Comparison of ENCODE assay signal across 34 cellular contexts in genomic region chr13:45778897-45779296, GRCh38.
"Had no signal": no experiment of that assay in that cellular context is flagged by ENCODE, and none has a peak within 500 bp of the region (broad histone marks: within the 10 kb centered on the region; RNA-seq: fewer than 3 reads in every experiment).

No MANE protein-coding gene starts in this region.

- DNase-seq: Karpas-422, Kasumi-1, MG63, MM.1S, MV-4-11, NCI-H1048, NCI-H1092, NCI-H1092 treated with DMSO at 0.1 percent for 48 hours, NCI-H1105, NCI-H1105 treated with DMSO at 0.1 percent for 48 hours, NCI-H1417, NCI-H1417 treated with DMSO at 0.1 percent for 48 hours, NCI-H1436, NCI-H1436 treated with DMSO at 0.1 percent for 48 hours, NCI-H146, NCI-H1694, NCI-H1694 treated with DMSO at 0.1 percent for 48 hours, NCI-H187, NCI-H187 treated with DMSO at 0.1 percent for 48 hours, NCI-H1930, NCI-H2029, NCI-H2029 treated with DMSO at 0.1 percent for 48 hours, NCI-H2081, NCI-H2081 treated with DMSO at 0.1 percent for 48 hours, NCI-H2107, NCI-H2171, NCI-H2171 treated with DMSO at 0.1 percent for 48 hours, NCI-H2227 treated with DMSO at 0.1 percent for 48 hours, NCI-H226, NCI-H345, NCI-H446, NCI-H446 treated with DMSO at 0.1 percent for 48 hours, NCI-H510A, NCI-H510A treated with DMSO at 0.1 percent for 48 hours had no signal

- H3K36me3 ChIP-seq: MG63 had no signal

- H3K9me3 ChIP-seq: MG63 had no signal

- H3K27me3 ChIP-seq: MG63 had no signal

- H3K4me3 ChIP-seq: MG63 had no signal
